In the genomic region with DNA sequence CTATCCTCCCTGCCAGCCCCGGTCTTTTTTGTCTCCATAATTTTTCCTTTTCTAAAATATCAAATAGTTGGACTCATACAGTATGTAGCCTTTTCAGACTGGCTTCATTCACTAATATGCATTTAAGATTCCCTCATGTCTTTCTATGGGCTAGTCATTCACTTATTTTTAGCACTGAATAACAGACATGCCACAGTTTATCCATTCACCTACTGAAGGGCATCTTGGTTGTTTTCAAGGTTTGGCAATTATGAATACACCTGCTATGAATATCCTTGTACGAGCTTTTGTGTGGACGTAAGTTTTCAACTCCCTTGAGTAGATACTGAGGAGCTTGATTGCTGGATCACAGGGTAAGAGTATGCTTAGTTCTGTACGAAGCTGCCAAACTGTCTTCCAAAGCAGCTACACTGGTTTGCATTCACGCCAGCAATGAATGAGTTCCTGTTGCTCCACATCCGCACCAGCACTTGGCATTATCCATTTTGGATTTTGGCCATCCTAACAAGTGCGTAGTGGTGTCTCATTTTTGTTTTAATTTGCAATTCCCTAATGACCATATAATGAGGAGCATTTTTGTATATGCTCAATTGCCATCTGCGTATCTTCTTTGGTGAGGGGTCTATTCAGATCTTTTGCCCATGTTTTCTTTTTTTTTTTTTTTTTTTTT, we compare ENCODE assay signal across 1 cellular context.
TF ChIP-seq lines count a peak whose summit lies in the region.

No MANE protein-coding gene starts in this region.

TF ChIP-seq in HepG2, 621 proteins besides CTCF, POLR2A, EP300 and RAD21:
- TF ChIP-seq ZNF7 (CRISPR knock-in tag; IDR thresholded peaks at IDR 0.05) (peak; percentile 91), DMAP1 (CRISPR knock-in tag; IDR thresholded peaks at IDR 0.05) (no peak)
